In genomic region chr6:26956601-26957184, GRCh38 we compare ENCODE assay signal across 8 cellular contexts.
DNase-seq lines count a peak whose midpoint lies in the region; ATAC-seq and TF ChIP-seq lines count a peak whose summit lies in the region.
"Not testable (repeated sequence)": the region's sequence is repeated elsewhere in the genome, so short reads cannot be mapped to it uniquely, and the experiment has no call there.

No MANE protein-coding gene starts in this region.

- H3K4me3 ChIP-seq in NB4 (ENCODE audit: low read depth, low read length) (peak overlapping the region; percentile 66), skeletal muscle satellite cell (ENCODE audit: low read length) (peak overlapping the region; percentile 69)

- POLR2A ChIA-PET in GM10248 (lab: Yijun Ruan, JAX) = not testable (repeated sequence)

- peak; percentile 40 for TF ChIP-seq POLR2A in NB4 (IDR thresholded peaks at IDR 0.05; ENCODE audit: extremely low read depth, insufficient read length)
- TF ChIP-seq POLR2A in Raji (IDR thresholded peaks at IDR 0.05; ENCODE audit: insufficient read depth, low read depth, low read length) = peak; percentile 27; the same call in 1 of the 2 replicates

- not testable (repeated sequence) for H3K4me1 ChIP-seq in skeletal muscle satellite cell (ENCODE audit: control insufficient read depth, insufficient read depth, low read length)

- not testable (repeated sequence) for H3K4me1 Mint-ChIP-seq in type B pancreatic cell (ENCODE audit: unreplicated experiment)

- TF ChIP-seq CTCF in GM10248 (IDR thresholded peaks at IDR 0.05; ENCODE audit: control extremely low read depth, extremely low read depth, low read depth, missing control alignments) = peak; percentile 57
- not testable (repeated sequence) for TF ChIP-seq CTCF in NB4 (IDR thresholded peaks at IDR 0.05; ENCODE audit: low read depth, low read length)
- peak; percentile 81 for TF ChIP-seq CTCF in type B pancreatic cell (conservative IDR thresholded peaks at IDR 0.05)

- peak overlapping the region; percentile 73 for H3K4me2 ChIP-seq in skeletal muscle satellite cell (ENCODE audit: low read length)

- not testable (repeated sequence) for H3K36me3 Mint-ChIP-seq in type B pancreatic cell

- not testable (repeated sequence) for H3K36me3 ChIP-seq in skeletal muscle satellite cell (ENCODE audit: insufficient read depth, low read length)

- H3K4me3 Mint-ChIP-seq in type B pancreatic cell = peak overlapping the region; percentile 93

- H3K27me3 Mint-ChIP-seq in type B pancreatic cell = not testable (repeated sequence)

- H3K9me3 Mint-ChIP-seq in type B pancreatic cell = not testable (repeated sequence)

- peak; percentile 85 for ATAC-seq in left lobe of liver

- not testable (repeated sequence) for H3K27me3 ChIP-seq in skeletal muscle satellite cell (ENCODE audit: control insufficient read depth, insufficient read depth, low read length)

- not testable (repeated sequence) for H3K9me3 ChIP-seq in skeletal muscle satellite cell (replicated peaks; ENCODE audit: low read length)

- DNase-seq in GM10248 (ENCODE audit: extremely low spot score) = not testable (repeated sequence)
- peak; percentile 91 for DNase-seq in NB4 (ENCODE audit: low read depth)
- peak; percentile 79 for DNase-seq in activated T-cell treated with anti-CD3 and anti-CD28 coated beads for 24 hours (ENCODE audit: low read depth)
- peak; percentile 63 for DNase-seq in effector CD4-positive, alpha-beta T cell
- DNase-seq in left lobe of liver (ENCODE audit: low spot score) = peak; percentile 88
- peak; percentile 90 for DNase-seq in type B pancreatic cell (ENCODE audit: extremely low spot score, unreplicated experiment)

- CTCF ChIA-PET in GM10248 (lab: Yijun Ruan, JAX) = not testable (repeated sequence)

- peak overlapping the region; percentile 60 for H3K9ac ChIP-seq in skeletal muscle satellite cell (ENCODE audit: low read depth, low read length)

- peak overlapping the region; percentile 91 for H3K27ac Mint-ChIP-seq in type B pancreatic cell
